Comparison of ENCODE assay signal across 17 cellular contexts in the genomic region with DNA sequence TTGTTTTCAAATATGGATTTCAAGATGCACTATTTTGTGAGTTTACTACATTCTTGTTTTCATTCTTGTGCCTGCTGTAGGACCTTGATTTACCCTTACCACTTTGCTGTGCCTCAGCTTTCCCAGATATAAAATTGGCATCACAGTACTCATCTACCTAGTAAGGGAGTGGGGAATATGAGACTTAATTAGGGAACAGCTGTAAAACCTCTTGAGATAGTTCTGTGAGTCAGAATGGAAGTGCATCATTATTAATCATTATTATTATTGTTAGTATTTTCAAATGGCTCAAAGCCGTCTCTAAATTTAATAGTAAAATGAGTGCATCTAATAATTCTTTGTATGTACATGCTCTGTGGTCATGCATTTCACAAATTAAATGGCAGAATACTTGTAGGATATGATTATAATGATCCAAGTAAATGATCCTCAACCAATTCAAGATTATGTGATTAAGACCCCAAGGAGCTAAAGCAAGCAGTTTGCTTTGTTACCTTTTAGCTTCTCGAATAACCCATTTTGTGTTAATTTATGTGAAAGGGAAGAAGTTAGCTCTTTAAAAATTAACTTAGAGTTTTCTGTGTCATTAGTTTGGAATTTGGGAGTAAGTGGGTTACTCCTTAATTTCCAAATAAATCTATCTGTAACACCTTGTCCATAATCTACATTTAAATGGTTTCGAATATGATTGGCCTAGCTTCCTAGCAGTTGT.
"Had no signal": no experiment of that assay in that cellular context is flagged by ENCODE, and none has a peak within 500 bp of the region (broad histone marks: within the 10 kb centered on the region; RNA-seq: fewer than 3 reads in every experiment).

No MANE protein-coding gene starts in this region.

- H3K4me3 ChIP-seq: breast epithelium, smooth muscle cell, testis, upper lobe of right lung had no signal

- H3K4me2 ChIP-seq: smooth muscle cell had no signal

- H3K27ac ChIP-seq: breast epithelium, testis, upper lobe of right lung had no signal

- H3K9me3 Mint-ChIP-seq: endodermal cell; natural killer cell; stimulated activated naive CD8-positive, alpha-beta T cell treated with anti-CD3 and anti-CD28 coated beads, Interleukin-15, Interleukin-2, amounts not matched to agents 100 ng/mL and 50 ng/mL, for 24 hours had no signal

- H3K9me3 ChIP-seq: breast epithelium, testis, upper lobe of right lung had no signal

- H3K36me3 ChIP-seq: breast epithelium, upper lobe of right lung had no signal

- ATAC-seq: esophagus mucosa, left ventricle myocardium superior, natural killer cell, upper lobe of right lung had no signal

- H3K36me3 Mint-ChIP-seq: natural killer cell had no signal

- H3K4me1 Mint-ChIP-seq: memory B cell, natural killer cell had no signal

- DNase-seq: activated CD4-positive, CD25-positive, alpha-beta regulatory T cell treated with anti-CD3 and anti-CD28 coated beads, Interleukin-2, amount 50 U/mL, for 72 hours; activated naive CD4-positive, alpha-beta T cell; aorta; endodermal cell; hippocampal formation; left ventricle myocardium superior; natural killer cell; nucleus accumbens; right cardiac atrium; T-helper 1 cell; testis; upper lobe of right lung had no signal

- H3K4me3 Mint-ChIP-seq: endodermal cell; memory B cell; natural killer cell; stimulated activated naive CD8-positive, alpha-beta T cell treated with anti-CD3 and anti-CD28 coated beads, Interleukin-15, Interleukin-2, amounts not matched to agents 100 ng/mL and 50 ng/mL, for 24 hours had no signal

- H3K27ac Mint-ChIP-seq: endodermal cell; memory B cell; natural killer cell; stimulated activated naive CD8-positive, alpha-beta T cell treated with anti-CD3 and anti-CD28 coated beads, Interleukin-15, Interleukin-2, amounts not matched to agents 100 ng/mL and 50 ng/mL, for 24 hours had no signal

- H3K27me3 ChIP-seq: breast epithelium, testis, upper lobe of right lung had no signal
